Comparison of ENCODE assay signal across 10 cellular contexts in the genomic region with DNA sequence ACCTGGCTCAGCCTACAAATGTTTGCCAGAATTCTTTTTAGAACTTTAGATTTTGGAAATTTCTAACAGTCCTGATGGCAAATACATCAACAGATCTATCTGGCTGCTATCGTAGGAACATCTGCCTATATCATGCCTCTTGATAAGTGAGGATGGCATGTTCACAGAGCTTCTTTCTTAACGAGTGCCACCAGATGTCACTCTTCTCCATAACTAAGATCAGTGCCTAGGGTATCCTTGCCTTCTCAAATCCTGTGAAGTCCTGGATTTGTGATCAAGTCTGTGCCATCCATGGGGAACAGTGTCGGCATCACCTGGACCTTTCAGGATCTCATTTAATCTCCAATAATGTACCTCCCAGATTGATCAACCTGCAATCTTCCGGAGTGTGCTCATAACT. TPM values are rescaled to one million over a fixed set of nuclear protein-coding genes. Genes with fewer than 3 reads are reported as not detected.
DNase-seq lines count a peak whose midpoint lies in the region; ATAC-seq, FAIRE-seq and TF ChIP-seq lines count a peak whose summit lies in the region.
"Had no signal": no experiment of that assay in that cellular context is flagged by ENCODE, and none has a peak within 500 bp of the region (broad histone marks: within the 10 kb centered on the region; RNA-seq: fewer than 3 reads in every experiment).

No MANE protein-coding gene starts in this region.

- DNase-seq in Daoy (ENCODE audit: low read depth) (peak; percentile 38), amniotic epithelial cell (ENCODE audit: low read depth) (peak; percentile 28), HepG2 (ENCODE audit: low spot score) (peak; percentile 45), NCI-H2081 (lab: John Stamatoyannopoulos, UW) (no peak)
- no peak for DNase-seq in activated CD4-positive, alpha-beta memory T cell treated with anti-CD3 and anti-CD28 coated beads, Interleukin-2, amount 10 ng/mL, durations not matched to agents 7 days and 5 days
- DNase-seq in activated T-cell treated with anti-CD3 and anti-CD28 coated beads, Interleukin-2, amount 50 U/mL, for 24 hours: no peak
- DNase-seq in activated CD4-positive, alpha-beta T cell treated with anti-CD3 and anti-CD28 coated beads for 1 hour: no peak

- intact Hi-C loops in HepG2 (cut with micrococcal nuclease; ENCODE audit: unreplicated experiment): loop anchor here (1.0 to 2.0 kb wide), 2 partner anchors 70 to 247 kb away; no protein-coding TSS in a partner anchor

- no peak for TF ChIP-seq EP300 in HepG2 (IDR thresholded peaks at IDR 0.05; ENCODE audit: low read depth in 2 of 2, low read length in 2 of 2)
- TF ChIP-seq EP300 in HepG2 (CRISPR knock-in tag; IDR thresholded peaks at IDR 0.05; ENCODE audit: borderline replicate concordance): no peak

- in situ Hi-C loops in HepG2 (cut with HindIII; ENCODE audit: extremely low pct_ligation_motif_present, low pct_unique_long_range_greater_than_20kb): loop anchor here (10.0 kb wide), 2 partner anchors 67 to 247 kb away; a partner anchor contains a TSS

- 0% methylated on average over 4 of the region's 4 CpGs for WGBS in HepG2 (ENCODE audit: low lambda C conversion rate)

- no peak overlapping the region for H3K4me3 Mint-ChIP-seq in activated CD4-positive, alpha-beta memory T cell treated with anti-CD3 and anti-CD28 coated beads, Interleukin-2, amount 10 ng/mL, durations not matched to agents 7 days and 5 days
- no peak overlapping the region for H3K4me3 Mint-ChIP-seq in activated T-cell treated with anti-CD3 and anti-CD28 coated beads, Interleukin-2, amount 50 U/mL, for 24 hours

- H2AFZ ChIP-seq in Loucy (ENCODE audit: low read length) (peak overlapping the region; percentile 13; the same call in 1 of the 2 replicates), HepG2 (ENCODE audit: low read length) (no peak overlapping the region)

- H3K27ac Mint-ChIP-seq in activated CD4-positive, alpha-beta memory T cell treated with anti-CD3 and anti-CD28 coated beads, Interleukin-2, amount 10 ng/mL, durations not matched to agents 7 days and 5 days: no peak overlapping the region
- no peak overlapping the region for H3K27ac Mint-ChIP-seq in activated T-cell treated with anti-CD3 and anti-CD28 coated beads, Interleukin-2, amount 50 U/mL, for 24 hours

- H3K4me2 ChIP-seq in Loucy (ENCODE audit: low read depth, low read length, poor library complexity, severe bottlenecking) (no peak overlapping the region), HepG2 (ENCODE audit: low read depth, low read length) (no peak overlapping the region)

- TF ChIP-seq CTCF in Loucy (conservative IDR thresholded peaks at IDR 0.05; ENCODE audit: low read length) (peak; percentile 75), HepG2 (CRISPR knock-in tag; IDR thresholded peaks at IDR 0.05) (peak; percentile 66)

- CTCF ChIA-PET in HepG2 (lab: Yijun Ruan, JAX; ENCODE audit: low intra/inter-chr PET ratio, low total read pairs): interaction anchor here (1.3 kb wide), 1 partner anchor 247 kb away, joined by 8 read pairs; no protein-coding TSS in a partner anchor
- CTCF ChIA-PET in activated CD4-positive, alpha-beta memory T cell treated with anti-CD3 and anti-CD28 coated beads, Interleukin-2, amount 10 ng/mL, durations not matched to agents 7 days and 5 days (lab: Charles Lee): no interaction called here

- no peaks in the 10 kb centered on the region for H3K27me3 ChIP-seq in Loucy (ENCODE audit: insufficient read depth, low read length, poor library complexity, severe bottlenecking)
- H3K27me3 ChIP-seq in HepG2 (ENCODE audit: control insufficient read depth in 1 of 2, insufficient read depth in 2 of 2, low read length in 2 of 2): no peaks in the 10 kb centered on the region
- H3K27me3 ChIP-seq: SJCRH30 had no signal

- peaks cover 6% of the 10 kb centered on the region for H3K27me3 Mint-ChIP-seq in activated CD4-positive, alpha-beta memory T cell treated with anti-CD3 and anti-CD28 coated beads, Interleukin-2, amount 10 ng/mL, durations not matched to agents 7 days and 5 days
- H3K27me3 Mint-ChIP-seq in activated T-cell treated with anti-CD3 and anti-CD28 coated beads, Interleukin-2, amount 50 U/mL, for 24 hours: peaks cover 31% of the 10 kb centered on the region

- H3K9me3 Mint-ChIP-seq in activated CD4-positive, alpha-beta memory T cell treated with anti-CD3 and anti-CD28 coated beads, Interleukin-2, amount 10 ng/mL, durations not matched to agents 7 days and 5 days: no peaks in the 10 kb centered on the region
- no peaks in the 10 kb centered on the region for H3K9me3 Mint-ChIP-seq in activated T-cell treated with anti-CD3 and anti-CD28 coated beads, Interleukin-2, amount 50 U/mL, for 24 hours

- POLR2A ChIA-PET in HepG2 (lab: Yijun Ruan, JAX): no interaction called here
- POLR2A ChIA-PET in activated CD4-positive, alpha-beta memory T cell treated with anti-CD3 and anti-CD28 coated beads, Interleukin-2, amount 10 ng/mL, durations not matched to agents 7 days and 5 days (lab: Charles Lee): no interaction called here

- H3K79me2 ChIP-seq in Loucy (ENCODE audit: insufficient read depth, low read length): no peaks in the 10 kb centered on the region
- no peaks in the 10 kb centered on the region for H3K79me2 ChIP-seq in HepG2 (ENCODE audit: insufficient read depth, low read length)

- H3K36me3 ChIP-seq in Loucy (ENCODE audit: insufficient read depth, low read length) (no peaks in the 10 kb centered on the region), HepG2 (replicated peaks in 1 of 2; ENCODE audit: control insufficient read depth in 1 of 2, insufficient read depth in 2 of 2, low read length in 2 of 2) (no peaks in the 10 kb centered on the region)
- H3K36me3 ChIP-seq: neutrophil, SJCRH30 had no signal

- no peaks in the 10 kb centered on the region for H3K9me3 ChIP-seq in Loucy (ENCODE audit: insufficient read depth, low read depth, low read length)
- no peaks in the 10 kb centered on the region for H3K9me3 ChIP-seq in HepG2 (ENCODE audit: low read length)
- H3K9me3 ChIP-seq: neutrophil, SJCRH30 had no signal

- no TSS peak for BruUV-seq in HepG2 (replicated peaks; lab: Mats Ljungman, UMichigan)

- no peaks in the 10 kb centered on the region for H3K4me1 ChIP-seq in Loucy (ENCODE audit: insufficient read depth, low read length, poor library complexity, severe bottlenecking)
- no peaks in the 10 kb centered on the region for H3K4me1 ChIP-seq in HepG2 (ENCODE audit: insufficient read depth, low read length)
- H3K4me1 ChIP-seq: SJCRH30 had no signal

- ATAC-seq in HepG2: peak; percentile 84

- no peaks in the 10 kb centered on the region for H3K4me1 Mint-ChIP-seq in activated CD4-positive, alpha-beta memory T cell treated with anti-CD3 and anti-CD28 coated beads, Interleukin-2, amount 10 ng/mL, durations not matched to agents 7 days and 5 days
- H3K4me1 Mint-ChIP-seq in activated T-cell treated with anti-CD3 and anti-CD28 coated beads, Interleukin-2, amount 50 U/mL, for 24 hours (ENCODE audit: low read depth): no peaks in the 10 kb centered on the region

- FAIRE-seq in HepG2 (lab: Jason Lieb, UNC): peak; percentile 46

- H3K9ac ChIP-seq in Loucy (ENCODE audit: low read depth, low read length, poor library complexity, severe bottlenecking) (no peak overlapping the region), HepG2 (ENCODE audit: insufficient read depth, low read depth, low read length) (no peak overlapping the region)

- H3K9me2 ChIP-seq in Loucy (replicated peaks; ENCODE audit: low read depth, low read length): no peaks in the 10 kb centered on the region

- no peaks in the 10 kb centered on the region for H3F3A ChIP-seq in Loucy (ENCODE audit: low read depth)

- H4K20me1 ChIP-seq in Loucy (ENCODE audit: insufficient read depth, low read length, poor library complexity, severe bottlenecking) (no peaks in the 10 kb centered on the region), HepG2 (ENCODE audit: insufficient read depth, low read length) (no peaks in the 10 kb centered on the region)

- H3K4me3 ChIP-seq in Loucy (ENCODE audit: low read length, poor library complexity, severe bottlenecking): no peak overlapping the region
- H3K4me3 ChIP-seq in HepG2 (replicated peaks in 1 of 3; ENCODE audit: insufficient read depth in 1 of 3, low read depth in 2 of 3, low read length in 3 of 3): no peak overlapping the region
- H3K4me3 ChIP-seq: SJCRH30 had no signal

- no peak for TF ChIP-seq POLR2A in HepG2 (IDR thresholded peaks at IDR 0.05; ENCODE audit: insufficient read depth in 1 of 2, low read depth in 2 of 2, low read length in 2 of 2)

- H3K27ac ChIP-seq in HepG2 (ENCODE audit: extremely low read length, insufficient read depth, low read length): no peak overlapping the region
- H3K27ac ChIP-seq: neutrophil, SJCRH30 had no signal

- no peaks in the 10 kb centered on the region for H3K36me3 Mint-ChIP-seq in activated CD4-positive, alpha-beta memory T cell treated with anti-CD3 and anti-CD28 coated beads, Interleukin-2, amount 10 ng/mL, durations not matched to agents 7 days and 5 days (ENCODE audit: low read depth)
- H3K36me3 Mint-ChIP-seq in activated T-cell treated with anti-CD3 and anti-CD28 coated beads, Interleukin-2, amount 50 U/mL, for 24 hours (ENCODE audit: low read depth): no peaks in the 10 kb centered on the region

- 0 out of 2 replicates have a peak, but pooled peaks have one; percentile 22 for TF ChIP-seq RAD21 in HepG2 (CRISPR knock-in tag; IDR thresholded peaks at IDR 0.05)

RNA-seq across cellular contexts. Expression of gene CD5L, which starts 36.5 kb away (rescaled TPM):
- not detected in 2 replicates for total RNA-seq in Daoy (2014; rRNA removed; shearing (Covaris generic))
- total RNA-seq in HepG2 (2016; rRNA removed; fragmentation: Illumina TruSeq; extraction: Trizol): not detected in 2 replicates
- not detected in 2 replicates for total RNA-seq in HepG2 (2016; cell fraction: cytosol; rRNA removed; fragmentation: Illumina TruSeq; extraction: Trizol; ENCODE audit: low read depth)
- not detected in 2 replicates for total RNA-seq in HepG2 (2016; cell fraction: insoluble cytoplasmic fraction; rRNA removed; fragmentation: Illumina TruSeq; extraction: Trizol)
- not detected in 2 replicates for total RNA-seq in HepG2 (2016; cell fraction: membrane; rRNA removed; fragmentation: Illumina TruSeq; extraction: Trizol)
- total RNA-seq in HepG2 (2016; cell fraction: nucleus; rRNA removed; fragmentation: Illumina TruSeq; extraction: Trizol): not detected in 2 replicates
- not detected in 2 replicates for polyA plus RNA-seq in HepG2 (2011; rRNA removed)
- polyA plus RNA-seq in HepG2 (2011; cell fraction: cytosol; rRNA removed): not detected in 2 replicates
- not detected in 2 replicates for polyA plus RNA-seq in HepG2 (2011; cell fraction: nucleus; rRNA removed)
- polyA plus RNA-seq in HepG2 (2012): not detected in 2 replicates
- not detected in 2 replicates for polyA plus RNA-seq in HepG2 (2016; cell fraction: cytosol; fragmentation: Illumina TruSeq; extraction: Trizol; ENCODE audit: low read depth)
- polyA plus RNA-seq in HepG2 (2016; cell fraction: insoluble cytoplasmic fraction; fragmentation: Illumina TruSeq; extraction: Trizol; ENCODE audit: low read depth): not detected in 2 replicates
- not detected in 2 replicates for polyA plus RNA-seq in HepG2 (2016; cell fraction: membrane; fragmentation: Illumina TruSeq; extraction: Trizol; ENCODE audit: low read depth)
- polyA plus RNA-seq in HepG2 (2016; cell fraction: nucleus; fragmentation: Illumina TruSeq; extraction: Trizol; ENCODE audit: insufficient read depth, low read depth): not detected in 2 replicates
- polyA minus RNA-seq in HepG2 (2011; rRNA and poly(A)+ RNA removed; ENCODE audit: low replicate concordance): not detected in 2 replicates
- not detected in 2 replicates for polyA minus RNA-seq in HepG2 (2011; cell fraction: cytosol; rRNA and poly(A)+ RNA removed)
- not detected in 2 replicates for polyA minus RNA-seq in HepG2 (2011; cell fraction: nucleus; rRNA and poly(A)+ RNA removed)
- not detected for total RNA-seq in activated CD4-positive, alpha-beta memory T cell treated with anti-CD3 and anti-CD28 coated beads, Interleukin-2, amount 10 ng/mL, durations not matched to agents 7 days and 5 days
- total RNA-seq: SJCRH30 had no signal

RNA-seq across cellular contexts. Expression of gene FCRL1, which starts 58.1 kb away (rescaled TPM):
- total RNA-seq in Daoy (2014; rRNA removed; shearing (Covaris generic)): not detected in 2 replicates
- total RNA-seq in HepG2 (2016; rRNA removed; fragmentation: Illumina TruSeq; extraction: Trizol): not detected in 2 replicates
- total RNA-seq in HepG2 (2016; cell fraction: cytosol; rRNA removed; fragmentation: Illumina TruSeq; extraction: Trizol; ENCODE audit: low read depth): not detected in 2 replicates
- total RNA-seq in HepG2 (2016; cell fraction: insoluble cytoplasmic fraction; rRNA removed; fragmentation: Illumina TruSeq; extraction: Trizol): not detected in 2 replicates
- total RNA-seq in HepG2 (2016; cell fraction: membrane; rRNA removed; fragmentation: Illumina TruSeq; extraction: Trizol): not detected in 2 replicates
- total RNA-seq in HepG2 (2016; cell fraction: nucleus; rRNA removed; fragmentation: Illumina TruSeq; extraction: Trizol): not detected in 2 replicates
- polyA plus RNA-seq in HepG2 (2011; rRNA removed): not detected in 2 replicates
- polyA plus RNA-seq in HepG2 (2011; cell fraction: cytosol; rRNA removed): not detected in 2 replicates
- polyA plus RNA-seq in HepG2 (2011; cell fraction: nucleus; rRNA removed): not detected in 2 replicates
- not detected in 2 replicates for polyA plus RNA-seq in HepG2 (2012)
- polyA plus RNA-seq in HepG2 (2016; cell fraction: cytosol; fragmentation: Illumina TruSeq; extraction: Trizol; ENCODE audit: low read depth): not detected in 2 replicates
- not detected in 2 replicates for polyA plus RNA-seq in HepG2 (2016; cell fraction: insoluble cytoplasmic fraction; fragmentation: Illumina TruSeq; extraction: Trizol; ENCODE audit: low read depth)
- not detected in 2 replicates for polyA plus RNA-seq in HepG2 (2016; cell fraction: membrane; fragmentation: Illumina TruSeq; extraction: Trizol; ENCODE audit: low read depth)
- not detected in 2 replicates for polyA plus RNA-seq in HepG2 (2016; cell fraction: nucleus; fragmentation: Illumina TruSeq; extraction: Trizol; ENCODE audit: insufficient read depth, low read depth)
- polyA minus RNA-seq in HepG2 (2011; rRNA and poly(A)+ RNA removed; ENCODE audit: low replicate concordance): not detected in 2 replicates
- polyA minus RNA-seq in HepG2 (2011; cell fraction: cytosol; rRNA and poly(A)+ RNA removed): not detected in 2 replicates
- polyA minus RNA-seq in HepG2 (2011; cell fraction: nucleus; rRNA and poly(A)+ RNA removed): not detected in 2 replicates
- total RNA-seq in activated CD4-positive, alpha-beta memory T cell treated with anti-CD3 and anti-CD28 coated beads, Interleukin-2, amount 10 ng/mL, durations not matched to agents 7 days and 5 days: not detected
- total RNA-seq: SJCRH30 had no signal

Comparison
In these comparisons a context has a peak if more than half of its experiments do, and no peak if none do; other contexts are left out.
1. DNase-seq: peak in Daoy (single experiment), amniotic epithelial cell (single experiment) and HepG2 (single experiment); none in NCI-H2081 (0 of 2), activated CD4-positive, alpha-beta memory T cell treated with anti-CD3 and anti-CD28 coated beads, Interleukin-2, amount 10 ng/mL, durations not matched to agents 7 days and 5 days (single experiment), activated T-cell treated with anti-CD3 and anti-CD28 coated beads, Interleukin-2, amount 50 U/mL, for 24 hours (single experiment) and activated CD4-positive, alpha-beta T cell treated with anti-CD3 and anti-CD28 coated beads for 1 hour (single experiment).